In genomic region chr20:1154224-1154623, GRCh38 we compare ENCODE assay signal across 12 cellular contexts. TPM values are rescaled to one million over a fixed set of nuclear protein-coding genes. Genes with fewer than 3 reads are reported as not detected.
"Had no signal": no experiment of that assay in that cellular context is flagged by ENCODE, and none has a peak within 500 bp of the region (broad histone marks: within the 10 kb centered on the region; RNA-seq: fewer than 3 reads in every experiment).

No MANE protein-coding gene starts in this region.

- H3K4me1 ChIP-seq: HAP-1 had no signal

- H3K4me3 ChIP-seq: GM23248, HAP-1, K562 had no signal

- H3K9ac ChIP-seq: GM23248 had no signal

- H3K27ac ChIP-seq: GM23248, HL-60 had no signal

- H2AFZ ChIP-seq: GM23248 had no signal

- H3K9me3 Mint-ChIP-seq: HFFc6 had no signal

- H3K9me3 ChIP-seq: HAP-1 had no signal

- H3K27me3 Mint-ChIP-seq: IgD-negative memory B cell had no signal

- H3K4me3 Mint-ChIP-seq: HFFc6, IgD-negative memory B cell had no signal

- DNase-seq: GM23248, GOT3, H7, HFFc6 had no signal

- ATAC-seq: HCT116, HepG2, K562 had no signal

- H3K27ac Mint-ChIP-seq: HFFc6, IgD-negative memory B cell had no signal

RNA-seq across cellular contexts. Expression of gene TMEM74B, which starts 30.6 kb away (rescaled TPM):
- total RNA-seq: HFFc6 had no signal

RNA-seq across cellular contexts. Expression of gene C20orf202, which starts 49.0 kb away (rescaled TPM):
- total RNA-seq: GM23248, H4, H7, HFFc6, HT1080, K562 had no signal
